In genomic region chr6:56689114-56689513, GRCh38 we compare ENCODE assay signal across 12 cellular contexts. TPM values are rescaled to one million over a fixed set of nuclear protein-coding genes. Genes with fewer than 3 reads are reported as not detected.
DNase-seq lines count a peak whose midpoint lies in the region; ATAC-seq, FAIRE-seq and TF ChIP-seq lines count a peak whose summit lies in the region.
"Had no signal": no experiment of that assay in that cellular context is flagged by ENCODE, and none has a peak within 500 bp of the region (broad histone marks: within the 10 kb centered on the region; RNA-seq: fewer than 3 reads in every experiment).

No MANE protein-coding gene starts in this region.

- TF ChIP-seq POLR2A in heart left ventricle (IDR thresholded peaks at IDR 0.05) = no peak
- no peak for TF ChIP-seq POLR2A in tibial nerve (IDR thresholded peaks at IDR 0.05)

- H3K9ac ChIP-seq in astrocyte (ENCODE audit: low read length) = no peak overlapping the region

- DNase-seq in heart left ventricle (no peak), cardiac septum (ENCODE audit: low spot score) (no peak), astrocyte (ENCODE audit: low read depth) (no peak), tibial nerve (ENCODE audit: low spot score in 2 of 2) (no peak), DMS53 (lab: John Stamatoyannopoulos, UW) (no peak), epidermal melanocyte (ENCODE audit: insufficient read length, low spot score) (no peak), GDM1 (lab: John Stamatoyannopoulos, UW) (no peak)
- DNase-seq: ACHN; effector memory CD8-positive, alpha-beta T cell; KG1; SIG-M5 had no signal

- no peak for ATAC-seq in heart left ventricle
- ATAC-seq in HG03025 (IDR thresholded peaks at IDR 0.05; ENCODE audit: low FRiP score, unreplicated experiment) = peak; percentile 91
- ATAC-seq: effector memory CD8-positive, alpha-beta T cell had no signal

- H3K4me1 Mint-ChIP-seq in astrocyte (ENCODE audit: low read depth, unreplicated experiment) = peaks cover 57% of the 10 kb centered on the region

- no peak overlapping the region for H3K27ac Mint-ChIP-seq in astrocyte (ENCODE audit: unreplicated experiment)
- H3K27ac Mint-ChIP-seq: effector memory CD8-positive, alpha-beta T cell had no signal

- TF ChIP-seq CTCF in heart left ventricle (IDR thresholded peaks at IDR 0.05) (no peak), astrocyte (IDR thresholded peaks at IDR 0.05; ENCODE audit: insufficient read depth, low read depth, low read length) (no peak), tibial nerve (IDR thresholded peaks at IDR 0.05) (no peak)

- H3K4me3 ChIP-seq in heart left ventricle (peak overlapping the region in 10 of 12 donors; percentile 10 to 65 (median 51)), astrocyte (ENCODE audit: insufficient read depth, low read depth, low read length) (no peak overlapping the region), tibial nerve (no peak overlapping the region)

- H3K9me3 ChIP-seq in heart left ventricle = no peaks in the 10 kb centered on the region
- no peaks in the 10 kb centered on the region for H3K9me3 ChIP-seq in astrocyte (ENCODE audit: insufficient read depth, low read depth, low read length)
- H3K9me3 ChIP-seq in tibial nerve = no peaks in the 10 kb centered on the region

- intact Hi-C loops in heart left ventricle (cut with DNase I) (no loop called here), cardiac septum (cut with DNase I) (no loop called here)

- no peaks in the 10 kb centered on the region for H3K9me3 Mint-ChIP-seq in astrocyte (ENCODE audit: unreplicated experiment)

- peaks cover 62% of the 10 kb centered on the region for H3K79me2 ChIP-seq in astrocyte (ENCODE audit: insufficient read depth, low read length)

- H3K4me2 ChIP-seq in astrocyte (ENCODE audit: low read length) = peak overlapping the region; percentile 76

- H3K27ac ChIP-seq in heart left ventricle = peak overlapping the region in 9 of 12 donors; percentile 29 to 90 (median 87)
- no peak overlapping the region for H3K27ac ChIP-seq in astrocyte (ENCODE audit: low read depth, low read length)
- peak overlapping the region in 3 of 4 donors; percentile 1 to 65 (median 27) for H3K27ac ChIP-seq in tibial nerve

- H3K4me1 ChIP-seq in heart left ventricle (peaks cover 0 to 61% (median 44%) of the 10 kb centered on the region in 12 donors), astrocyte (ENCODE audit: insufficient read depth, low read length) (peaks cover 45% of the 10 kb centered on the region), tibial nerve (peaks cover 0 to 97% (median 33%) of the 10 kb centered on the region in 4 donors)

- peaks cover 5% of the 10 kb centered on the region for H3K36me3 Mint-ChIP-seq in astrocyte (ENCODE audit: low read depth, unreplicated experiment)

- H3K4me3 Mint-ChIP-seq in astrocyte (ENCODE audit: unreplicated experiment) = no peak overlapping the region
- H3K4me3 Mint-ChIP-seq: effector memory CD8-positive, alpha-beta T cell had no signal

- TF ChIP-seq EP300 in tibial nerve (IDR thresholded peaks at IDR 0.05) = no peak

- H2AFZ ChIP-seq in astrocyte (ENCODE audit: low read depth, low read length) = no peak overlapping the region

- H3K36me3 ChIP-seq in heart left ventricle (no peaks in the 10 kb centered on the region), astrocyte (ENCODE audit: insufficient read depth, low read length) (no peaks in the 10 kb centered on the region), tibial nerve (no peaks in the 10 kb centered on the region)

- no peaks in the 10 kb centered on the region for H3K27me3 Mint-ChIP-seq in astrocyte (ENCODE audit: low read depth, unreplicated experiment)
- H3K27me3 Mint-ChIP-seq: effector memory CD8-positive, alpha-beta T cell had no signal

- H3K27me3 ChIP-seq in heart left ventricle (no peaks in the 10 kb centered on the region), astrocyte (ENCODE audit: insufficient read depth, low read length) (no peaks in the 10 kb centered on the region), tibial nerve (no peaks in the 10 kb centered on the region)

- WGBS in heart left ventricle, 4 donors = 36 to 46% (median 43%) methylated on average over 3 of the region's 3 CpGs
- 50 to 78% methylated on average over 3 of the region's 3 CpGs for WGBS in tibial nerve, 2 donors

- H4K20me1 ChIP-seq in astrocyte (ENCODE audit: insufficient read depth, low read length) = no peaks in the 10 kb centered on the region

- FAIRE-seq in astrocyte (lab: Jason Lieb, UNC) = no peak

RNA-seq across cellular contexts. Expression of gene DST, which starts 46.4 kb away (rescaled TPM):
- total RNA-seq in heart left ventricle (100 to 1,000 TPM; 269 to 607 (median 383) TPM), cardiac septum (457 TPM), astrocyte (352 and 442 TPM in 2 replicates), tibial nerve (100 to 1,000 TPM; 331 to 417 (median 368) TPM)
- polyA plus RNA-seq in heart left ventricle = 100 to 1,000 TPM; 107 to 139 TPM

Comparison
In these comparisons a context has a peak if more than half of its experiments do, and no peak if none do; other contexts are left out.
1. H3K4me3 ChIP-seq: peak in heart left ventricle (10 of 12); none in astrocyte (single experiment) and tibial nerve (0 of 4).